1 cellular context compared by ENCODE assay signal in genomic region chr9:33040792-33041458, GRCh38.
TF ChIP-seq lines count a peak whose summit lies in the region.

No MANE protein-coding gene starts in this region.

TF ChIP-seq in GM12878, 131 proteins besides CTCF, POLR2A, EP300 and RAD21:
- TF ChIP-seq SMAD5 (IDR thresholded peaks at IDR 0.05; ENCODE audit: low read depth) (peak; percentile 19; the same call in 1 of the 2 replicates), GABPA (IDR thresholded peaks at IDR 0.05; ENCODE audit: low read depth) (no peak)
